Comparison of ENCODE assay signal across 8 cellular contexts in genomic region chr1:154463512-154463990, GRCh38.
DNase-seq lines count a peak whose midpoint lies in the region; ATAC-seq and TF ChIP-seq lines count a peak whose summit lies in the region.

No MANE protein-coding gene starts in this region.

- peaks cover 67% of the 10 kb centered on the region for H3K4me1 ChIP-seq in effector memory CD4-positive, alpha-beta T cell (ENCODE audit: control insufficient read depth, insufficient read depth, low read length, poor library complexity, severe bottlenecking)

- no peaks in the 10 kb centered on the region for H3K27me3 ChIP-seq in effector memory CD4-positive, alpha-beta T cell (replicated peaks; ENCODE audit: control insufficient read depth, insufficient read depth, low read length, poor library complexity, severe bottlenecking)

- peak overlapping the region; percentile 74 for H3K27ac ChIP-seq in effector memory CD4-positive, alpha-beta T cell (ENCODE audit: insufficient read depth, low read length, poor library complexity, severe bottlenecking)

- ATAC-seq in GM19324 (IDR thresholded peaks at IDR 0.05; ENCODE audit: low FRiP score, unreplicated experiment) = no peak

- TF ChIP-seq CTCF in GM13976 (IDR thresholded peaks at IDR 0.05; ENCODE audit: borderline replicate concordance, control extremely low read depth, extremely low read depth, insufficient read depth, missing control alignments) = no peak

- no peak overlapping the region for H3K4me3 ChIP-seq in effector memory CD4-positive, alpha-beta T cell (ENCODE audit: insufficient read depth, low read depth, low read length, poor library complexity, severe bottlenecking)

- no peaks in the 10 kb centered on the region for H3K9me3 ChIP-seq in effector memory CD4-positive, alpha-beta T cell (ENCODE audit: control insufficient read depth, low read length)

- DNase-seq in GM13976 (ENCODE audit: low spot score) (peak; percentile 58), OCI-M2 (lab: John Stamatoyannopoulos, UW; ENCODE audit: unreplicated experiment) (no peak), NCI-H510A treated with DMSO at 0.1 percent for 48 hours (lab: John Stamatoyannopoulos, UW) (no peak), NCI-H1092 (lab: John Stamatoyannopoulos, UW) (no peak)
- peak; percentile 49 to 68 for DNase-seq in activated CD4-positive, alpha-beta T cell treated with anti-CD3 and anti-CD28 coated beads for 4 hours
- DNase-seq in effector memory CD4-positive, alpha-beta T cell = peak; percentile 29 to 60 (median 59)
- DNase-seq in stimulated activated CD4-positive, alpha-beta T cell treated with anti-CD3 and anti-CD28 coated beads, Interleukin-15, amount 100 ng/mL, for 1 hour (ENCODE audit: low read depth in 1 of 2, low spot score in 1 of 2) = peak; percentile 33 to 36

- in situ Hi-C loops in GM13976 (cut with MboI; ENCODE audit: low sequenced_read_pairs, unreplicated experiment) = no loop called here

- H3K36me3 ChIP-seq in effector memory CD4-positive, alpha-beta T cell (ENCODE audit: control insufficient read depth, insufficient read depth, low read length) = no peaks in the 10 kb centered on the region

Comparison
In these comparisons a context has a peak if more than half of its experiments do, and no peak if none do; other contexts are left out.
1. DNase-seq: peak in GM13976 (single experiment), activated CD4-positive, alpha-beta T cell treated with anti-CD3 and anti-CD28 coated beads for 4 hours (2 of 2), effector memory CD4-positive, alpha-beta T cell (3 of 3) and stimulated activated CD4-positive, alpha-beta T cell treated with anti-CD3 and anti-CD28 coated beads, Interleukin-15, amount 100 ng/mL, for 1 hour (2 of 2); none in OCI-M2 (single experiment), NCI-H510A treated with DMSO at 0.1 percent for 48 hours (single experiment) and NCI-H1092 (single experiment).